ENCODE assay signal across 11 cellular contexts in the genomic region with DNA sequence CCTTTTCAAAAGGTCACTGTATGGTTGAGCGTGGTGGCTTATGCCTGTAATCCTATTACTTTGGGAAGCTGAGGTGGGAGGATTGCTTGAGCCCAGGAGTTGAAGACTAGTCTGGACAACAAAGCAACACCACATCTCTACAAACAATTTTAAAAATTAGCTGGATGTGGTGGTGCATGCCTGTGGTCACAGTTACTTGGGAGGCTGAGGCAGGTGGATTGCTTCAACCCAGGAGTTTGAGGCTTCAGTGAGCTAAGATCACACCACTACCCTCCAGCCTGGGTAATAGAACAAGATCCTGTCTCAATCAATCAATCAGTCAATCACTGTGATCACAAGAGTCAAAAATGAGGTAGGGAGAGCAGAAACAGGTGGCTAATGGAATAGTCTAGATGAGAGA.
"Had no signal": no experiment of that assay in that cellular context is flagged by ENCODE, and none has a peak within 500 bp of the region (broad histone marks: within the 10 kb centered on the region; RNA-seq: fewer than 3 reads in every experiment).

No MANE protein-coding gene starts in this region.

- H3K4me3 ChIP-seq: coronary artery, right atrium auricular region, upper lobe of left lung had no signal

- H3K27me3 ChIP-seq: right atrium auricular region, upper lobe of left lung had no signal

- H3K27me3 Mint-ChIP-seq: activated T-cell treated with anti-CD3 and anti-CD28 coated beads, Interleukin-2, amount 50 U/mL, for 24 hours; naive B cell had no signal

- DNase-seq: activated CD4-positive, alpha-beta T cell treated with anti-CD3 and anti-CD28 coated beads, Interleukin-2, amount 50 U/mL, for 4 hours; activated effector memory CD4-positive, alpha-beta T cell treated with Interleukin-2 at 50 U/mL for 16 hours; activated T-cell treated with anti-CD3 and anti-CD28 coated beads, Interleukin-2, amount 50 U/mL, for 24 hours; effector CD4-positive, alpha-beta T cell; naive B cell; upper lobe of left lung had no signal

- H3K27ac Mint-ChIP-seq: activated CD8-positive, alpha-beta memory T cell treated with anti-CD3 and anti-CD28 coated beads, Interleukin-2, amount 10 ng/mL, durations not matched to agents 7 days and 5 days; activated naive CD4-positive, alpha-beta T cell treated with anti-CD3 and anti-CD28 coated beads, Interleukin-2, amount 50 U/mL, for 72 hours; activated T-cell treated with anti-CD3 and anti-CD28 coated beads, Interleukin-2, amount 50 U/mL, for 24 hours had no signal

- H3K36me3 Mint-ChIP-seq: activated CD8-positive, alpha-beta memory T cell treated with anti-CD3 and anti-CD28 coated beads, Interleukin-2, amount 10 ng/mL, durations not matched to agents 7 days and 5 days; activated naive CD4-positive, alpha-beta T cell treated with anti-CD3 and anti-CD28 coated beads, Interleukin-2, amount 50 U/mL, for 72 hours; naive B cell had no signal

- H3K9me3 Mint-ChIP-seq: activated naive CD4-positive, alpha-beta T cell treated with anti-CD3 and anti-CD28 coated beads, Interleukin-2, amount 50 U/mL, for 72 hours; activated T-cell treated with anti-CD3 and anti-CD28 coated beads, Interleukin-2, amount 50 U/mL, for 24 hours; naive B cell had no signal

- H3K9me3 ChIP-seq: right atrium auricular region, upper lobe of left lung had no signal

- H3K4me3 Mint-ChIP-seq: activated CD8-positive, alpha-beta memory T cell treated with anti-CD3 and anti-CD28 coated beads, Interleukin-2, amount 10 ng/mL, durations not matched to agents 7 days and 5 days; activated T-cell treated with anti-CD3 and anti-CD28 coated beads, Interleukin-2, amount 50 U/mL, for 24 hours; naive B cell had no signal

- H3K36me3 ChIP-seq: right atrium auricular region, upper lobe of left lung had no signal

- ATAC-seq: activated CD4-positive, CD25-positive, alpha-beta regulatory T cell treated with anti-CD3 and anti-CD28 coated beads, Interleukin-2, amount 50 U/mL, for 24 hours; activated CD8-positive, alpha-beta memory T cell treated with anti-CD3 and anti-CD28 coated beads, Interleukin-2, amount 10 ng/mL, durations not matched to agents 7 days and 5 days; activated naive CD4-positive, alpha-beta T cell treated with anti-CD3 and anti-CD28 coated beads, Interleukin-2, amount 50 U/mL, for 72 hours had no signal

- H3K4me1 ChIP-seq: right atrium auricular region, upper lobe of left lung had no signal

- H3K27ac ChIP-seq: right atrium auricular region, upper lobe of left lung had no signal
